8 cellular contexts compared by ENCODE assay signal in genomic region chr1:145997156-145998023, GRCh38. TPM values are rescaled to one million over a fixed set of nuclear protein-coding genes. Genes with fewer than 3 reads are reported as not detected.
DNase-seq lines count a peak whose midpoint lies in the region; ATAC-seq and TF ChIP-seq lines count a peak whose summit lies in the region.

No MANE protein-coding gene starts in this region.

- ATAC-seq in GM18502 (IDR thresholded peaks at IDR 0.05; ENCODE audit: poor library complexity, unreplicated experiment) (peak; percentile 43), HG02938 (IDR thresholded peaks at IDR 0.05; ENCODE audit: unreplicated experiment) (peak; percentile 34), GM21717 (IDR thresholded peaks at IDR 0.05; ENCODE audit: unreplicated experiment) (no peak)
- peak; percentile 50 for ATAC-seq in activated naive CD8-positive, alpha-beta T cell treated with anti-CD3 and anti-CD28 coated beads, Interleukin-2, amount 10 ng/mL, durations not matched to agents 7 days and 5 days (ENCODE audit: low read depth)

- H3K9me3 Mint-ChIP-seq in activated naive CD8-positive, alpha-beta T cell treated with anti-CD3 and anti-CD28 coated beads, Interleukin-2, amount 10 ng/mL, durations not matched to agents 7 days and 5 days: no peaks in the 10 kb centered on the region

- H3K27ac Mint-ChIP-seq in activated naive CD8-positive, alpha-beta T cell treated with anti-CD3 and anti-CD28 coated beads, Interleukin-2, amount 10 ng/mL, durations not matched to agents 7 days and 5 days: peak overlapping the region; percentile 99

- H3K9ac ChIP-seq in iPS-15b (ENCODE audit: low read depth, low read length): no peak overlapping the region

- POLR2A ChIA-PET in RWPE1 (lab: Yijun Ruan, JAX; ENCODE audit: low non-redundant PET): no interaction called here
- POLR2A ChIA-PET in activated naive CD8-positive, alpha-beta T cell treated with anti-CD3 and anti-CD28 coated beads, Interleukin-2, amount 10 ng/mL, durations not matched to agents 7 days and 5 days (lab: Charles Lee): interaction anchor here (0.6 to 13.2 kb wide), 13 partner anchors 8 to 151 kb away, joined by 3 to 407 read pairs (median 5); partner anchors contain the start of genes ANKRD34A, LIX1L, NUDT17 and PEX11B

- H3K36me3 Mint-ChIP-seq in activated naive CD8-positive, alpha-beta T cell treated with anti-CD3 and anti-CD28 coated beads, Interleukin-2, amount 10 ng/mL, durations not matched to agents 7 days and 5 days: peaks cover 40% of the 10 kb centered on the region

- H3K27me3 Mint-ChIP-seq in activated naive CD8-positive, alpha-beta T cell treated with anti-CD3 and anti-CD28 coated beads, Interleukin-2, amount 10 ng/mL, durations not matched to agents 7 days and 5 days: no peaks in the 10 kb centered on the region

- peaks cover 11% of the 10 kb centered on the region for H3K27me3 ChIP-seq in iPS-15b (ENCODE audit: control insufficient read depth, insufficient read depth, low read length)

- peaks cover 9% of the 10 kb centered on the region for H3K36me3 ChIP-seq in iPS-15b (ENCODE audit: control insufficient read depth, insufficient read depth, low read length)

- peaks cover 48% of the 10 kb centered on the region for H3K4me1 Mint-ChIP-seq in activated naive CD8-positive, alpha-beta T cell treated with anti-CD3 and anti-CD28 coated beads, Interleukin-2, amount 10 ng/mL, durations not matched to agents 7 days and 5 days

- H3K27ac ChIP-seq in RWPE1: peak overlapping the region; percentile 92

- peak overlapping the region; percentile 100 for H3K4me3 Mint-ChIP-seq in activated naive CD8-positive, alpha-beta T cell treated with anti-CD3 and anti-CD28 coated beads, Interleukin-2, amount 10 ng/mL, durations not matched to agents 7 days and 5 days

- no peak for DNase-seq in RWPE1 (ENCODE audit: low spot score)
- peak; percentile 65 for DNase-seq in activated naive CD8-positive, alpha-beta T cell treated with anti-CD3 and anti-CD28 coated beads, Interleukin-2, amount 10 ng/mL, durations not matched to agents 7 days and 5 days
- DNase-seq in stimulated activated CD4-positive, alpha-beta T cell treated with anti-CD3 and anti-CD28 coated beads, Interleukin-12 subunit alpha, Interleukin-12 subunit beta, amount 100 ng/mL, for 4 hours: peak; percentile 36
- no peak for DNase-seq in cerebellar nuclear complex (lab: John Stamatoyannopoulos, UW)

- H3K9me3 ChIP-seq in iPS-15b (ENCODE audit: control insufficient read depth, insufficient read depth, low read length): no peaks in the 10 kb centered on the region

- peak overlapping the region; percentile 93 for H3K4me3 ChIP-seq in iPS-15b (ENCODE audit: low read depth, low read length)

- CTCF ChIA-PET in RWPE1 (lab: Yijun Ruan, JAX): interaction anchor here (0.7 to 0.9 kb wide), 3 partner anchors 10 to 20 kb away, joined by 3 to 6 read pairs (median 5); no protein-coding TSS in a partner anchor

- TF ChIP-seq CTCF in RWPE1 (conservative IDR thresholded peaks at IDR 0.05; ENCODE audit: low read depth): no peak

- peaks cover 12% of the 10 kb centered on the region for H3K4me1 ChIP-seq in iPS-15b (ENCODE audit: control insufficient read depth, insufficient read depth, low read length)

RNA-seq across cellular contexts. Expression of gene TXNIP, which starts 1.0 kb away (rescaled TPM):
- total RNA-seq in activated naive CD8-positive, alpha-beta T cell treated with anti-CD3 and anti-CD28 coated beads, Interleukin-2, amount 10 ng/mL, durations not matched to agents 7 days and 5 days: 100 to 1,000 TPM; 678 to 725 TPM

RNA-seq across cellular contexts. Expression of gene HJV, which starts 24.1 kb away (rescaled TPM):
- total RNA-seq in activated naive CD8-positive, alpha-beta T cell treated with anti-CD3 and anti-CD28 coated beads, Interleukin-2, amount 10 ng/mL, durations not matched to agents 7 days and 5 days: not detected

RNA-seq across cellular contexts. Expression of gene POLR3GL, which starts 32.9 kb away (rescaled TPM):
- 10 to 100 TPM; 32.6 to 34.9 TPM for total RNA-seq in activated naive CD8-positive, alpha-beta T cell treated with anti-CD3 and anti-CD28 coated beads, Interleukin-2, amount 10 ng/mL, durations not matched to agents 7 days and 5 days

RNA-seq across cellular contexts. Expression of gene ANKRD34A, which starts 33.0 kb away (rescaled TPM):
- 1 to 10 TPM; 2.2 to 2.8 TPM for total RNA-seq in activated naive CD8-positive, alpha-beta T cell treated with anti-CD3 and anti-CD28 coated beads, Interleukin-2, amount 10 ng/mL, durations not matched to agents 7 days and 5 days

RNA-seq across cellular contexts. Expression of gene LIX1L, which starts 39.6 kb away (rescaled TPM):
- total RNA-seq in activated naive CD8-positive, alpha-beta T cell treated with anti-CD3 and anti-CD28 coated beads, Interleukin-2, amount 10 ng/mL, durations not matched to agents 7 days and 5 days: 10 to 100 TPM; 54.0 to 57.5 TPM

Comparison
In these comparisons a context has a peak if more than half of its experiments do, and no peak if none do; other contexts are left out.
1. DNase-seq: peak in activated naive CD8-positive, alpha-beta T cell treated with anti-CD3 and anti-CD28 coated beads, Interleukin-2, amount 10 ng/mL, durations not matched to agents 7 days and 5 days (single experiment) and stimulated activated CD4-positive, alpha-beta T cell treated with anti-CD3 and anti-CD28 coated beads, Interleukin-12 subunit alpha, Interleukin-12 subunit beta, amount 100 ng/mL, for 4 hours (single experiment); none in RWPE1 (single experiment) and cerebellar nuclear complex (0 of 2).